18 cellular contexts compared by ENCODE assay signal in genomic region chr7:107187774-107188173, GRCh38. TPM values are rescaled to one million over a fixed set of nuclear protein-coding genes. Genes with fewer than 3 reads are reported as not detected.
A peak's percentile ranks its signal among the peaks of the same experiment; 100 is the strongest.
DNase-seq lines count a peak whose midpoint lies in the region; ATAC-seq and TF ChIP-seq lines count a peak whose summit lies in the region.
"Had no signal": no experiment of that assay in that cellular context is flagged by ENCODE, and none has a peak within 500 bp of the region (broad histone marks: within the 10 kb centered on the region; RNA-seq: fewer than 3 reads in every experiment).

No MANE protein-coding gene starts in this region.

- POLR2A ChIA-PET in activated CD8-positive, alpha-beta T cell treated with anti-CD3 and anti-CD28 coated beads for 36 hours (lab: Charles Lee): no interaction called here
- POLR2A ChIA-PET in activated CD8-positive, alpha-beta T cell treated with anti-CD3 and anti-CD28 coated beads, Interleukin-2, amount 10 ng/mL, durations not matched to agents 7 days and 5 days (lab: Charles Lee): no interaction called here

- peak overlapping the region; percentile 46 for H3K27ac Mint-ChIP-seq in activated CD8-positive, alpha-beta T cell treated with anti-CD3 and anti-CD28 coated beads for 36 hours
- no peak overlapping the region for H3K27ac Mint-ChIP-seq in activated CD8-positive, alpha-beta T cell treated with anti-CD3 and anti-CD28 coated beads, Interleukin-2, amount 10 ng/mL, durations not matched to agents 7 days and 5 days
- H3K27ac Mint-ChIP-seq in activated naive CD8-positive, alpha-beta T cell treated with anti-CD3 and anti-CD28 coated beads, Interleukin-2, amount 50 U/mL, for 24 hours: peak overlapping the region; percentile 3
- peak overlapping the region; percentile 8 for H3K27ac Mint-ChIP-seq in progenitor cell of endocrine pancreas

- WGBS in heart left ventricle, 4 donors: 67 to 75% (median 70%) methylated on average over 2 of the region's 2 CpGs

- TF ChIP-seq CTCF in activated CD8-positive, alpha-beta T cell treated with anti-CD3 and anti-CD28 coated beads for 36 hours (IDR thresholded peaks at IDR 0.05): no peak
- TF ChIP-seq CTCF in cardiac muscle cell (IDR thresholded peaks at IDR 0.05; ENCODE audit: low read depth, low read length) (no peak), heart left ventricle (IDR thresholded peaks at IDR 0.05) (no peak), progenitor cell of endocrine pancreas (IDR thresholded peaks at IDR 0.05; ENCODE audit: unreplicated experiment) (no peak)

- H3K36me3 ChIP-seq in cardiac muscle cell: peaks cover 72% of the 10 kb centered on the region
- peaks cover 0 to 100% (median 100%) of the 10 kb centered on the region in 9 donors for H3K36me3 ChIP-seq in heart left ventricle

- no peaks in the 10 kb centered on the region for H3K9me3 Mint-ChIP-seq in activated CD8-positive, alpha-beta T cell treated with anti-CD3 and anti-CD28 coated beads for 36 hours
- no peaks in the 10 kb centered on the region for H3K9me3 Mint-ChIP-seq in activated CD8-positive, alpha-beta T cell treated with anti-CD3 and anti-CD28 coated beads, Interleukin-2, amount 10 ng/mL, durations not matched to agents 7 days and 5 days (ENCODE audit: insufficient read depth)
- no peaks in the 10 kb centered on the region for H3K9me3 Mint-ChIP-seq in activated naive CD8-positive, alpha-beta T cell treated with anti-CD3 and anti-CD28 coated beads, Interleukin-2, amount 50 U/mL, for 24 hours
- H3K9me3 Mint-ChIP-seq in progenitor cell of endocrine pancreas (ENCODE audit: low read depth): no peaks in the 10 kb centered on the region

- H3K4me3 Mint-ChIP-seq in activated CD8-positive, alpha-beta T cell treated with anti-CD3 and anti-CD28 coated beads for 36 hours: no peak overlapping the region
- H3K4me3 Mint-ChIP-seq in activated CD8-positive, alpha-beta T cell treated with anti-CD3 and anti-CD28 coated beads, Interleukin-2, amount 10 ng/mL, durations not matched to agents 7 days and 5 days: no peak overlapping the region
- H3K4me3 Mint-ChIP-seq in activated naive CD8-positive, alpha-beta T cell treated with anti-CD3 and anti-CD28 coated beads, Interleukin-2, amount 50 U/mL, for 24 hours: no peak overlapping the region
- H3K4me3 Mint-ChIP-seq in progenitor cell of endocrine pancreas (ENCODE audit: low read depth): no peak overlapping the region

- H3K4me1 Mint-ChIP-seq in activated CD8-positive, alpha-beta T cell treated with anti-CD3 and anti-CD28 coated beads for 36 hours (ENCODE audit: low read depth): peaks cover 10% of the 10 kb centered on the region
- H3K4me1 Mint-ChIP-seq in activated CD8-positive, alpha-beta T cell treated with anti-CD3 and anti-CD28 coated beads, Interleukin-2, amount 10 ng/mL, durations not matched to agents 7 days and 5 days (ENCODE audit: low read depth): no peaks in the 10 kb centered on the region
- H3K4me1 Mint-ChIP-seq in activated naive CD8-positive, alpha-beta T cell treated with anti-CD3 and anti-CD28 coated beads, Interleukin-2, amount 50 U/mL, for 24 hours: peaks cover 7% of the 10 kb centered on the region
- H3K4me1 Mint-ChIP-seq in progenitor cell of endocrine pancreas (ENCODE audit: low read depth): no peaks in the 10 kb centered on the region

- H3K9me3 ChIP-seq in cardiac muscle cell (ENCODE audit: low read depth) (no peaks in the 10 kb centered on the region), heart left ventricle (no peaks in the 10 kb centered on the region)
- H3K9me3 ChIP-seq: MG63, Peyer's patch had no signal

- H3K36me3 Mint-ChIP-seq in activated CD8-positive, alpha-beta T cell treated with anti-CD3 and anti-CD28 coated beads for 36 hours (ENCODE audit: low read depth): peaks cover 33% of the 10 kb centered on the region
- peaks cover 40% of the 10 kb centered on the region for H3K36me3 Mint-ChIP-seq in activated CD8-positive, alpha-beta T cell treated with anti-CD3 and anti-CD28 coated beads, Interleukin-2, amount 10 ng/mL, durations not matched to agents 7 days and 5 days (ENCODE audit: low read depth)
- peaks cover 24% of the 10 kb centered on the region for H3K36me3 Mint-ChIP-seq in activated naive CD8-positive, alpha-beta T cell treated with anti-CD3 and anti-CD28 coated beads, Interleukin-2, amount 50 U/mL, for 24 hours (ENCODE audit: low read depth)
- H3K36me3 Mint-ChIP-seq in progenitor cell of endocrine pancreas (ENCODE audit: insufficient read depth): peaks cover 31% of the 10 kb centered on the region

- no peak for DNase-seq in activated CD8-positive, alpha-beta T cell treated with anti-CD3 and anti-CD28 coated beads for 36 hours
- no peak for DNase-seq in activated CD8-positive, alpha-beta T cell treated with anti-CD3 and anti-CD28 coated beads, Interleukin-2, amount 10 ng/mL, durations not matched to agents 7 days and 5 days
- no peak for DNase-seq in cardiac muscle cell (ENCODE audit: low read depth in 1 of 2, low spot score in 1 of 2)
- no peak for DNase-seq in heart left ventricle
- no peak for DNase-seq in activated naive CD8-positive, alpha-beta T cell treated with anti-CD3 and anti-CD28 coated beads, Interleukin-2, amount 50 U/mL, for 24 hours
- DNase-seq in progenitor cell of endocrine pancreas (ENCODE audit: low spot score, unreplicated experiment): no peak
- DNase-seq in DMS153 (lab: John Stamatoyannopoulos, UW): no peak
- no peak for DNase-seq in SKM-1 (lab: John Stamatoyannopoulos, UW; ENCODE audit: unreplicated experiment)
- DNase-seq: DMS79 treated with DMSO at 0.1 percent for 48 hours, H7, MG63, NCI-H1417, NCI-H1694 treated with DMSO at 0.1 percent for 48 hours, NCI-H2081 treated with DMSO at 0.1 percent for 48 hours, NCI-H2171 treated with DMSO at 0.1 percent for 48 hours, NCI-H524 treated with DMSO at 0.1 percent for 48 hours, Peyer's patch had no signal

- H3K4me3 ChIP-seq in cardiac muscle cell (no peak overlapping the region), heart left ventricle (no peak overlapping the region)
- H3K4me3 ChIP-seq: MG63, Peyer's patch had no signal

- no peak for TF ChIP-seq POLR2A in heart left ventricle (IDR thresholded peaks at IDR 0.05)

- H3K27me3 ChIP-seq in cardiac muscle cell: no peaks in the 10 kb centered on the region
- no peaks in the 10 kb centered on the region for H3K27me3 ChIP-seq in heart left ventricle
- H3K27me3 ChIP-seq: MG63, Peyer's patch had no signal

- intact Hi-C loops in activated CD8-positive, alpha-beta T cell treated with anti-CD3 and anti-CD28 coated beads for 36 hours (cut with micrococcal nuclease): no loop called here
- intact Hi-C loops in heart left ventricle (cut with DNase I): loop anchor here in 2 of 10 donors (10.0 kb wide), 2 partner anchors 397 to 417 kb away; partner anchors contain the start of gene BCAP29 (in 1 of the 2)

- H3K27ac ChIP-seq in cardiac muscle cell: peak overlapping the region; percentile 3
- H3K27ac ChIP-seq in heart left ventricle: no peak overlapping the region
- H3K27ac ChIP-seq: C4-2B, Peyer's patch had no signal

- ATAC-seq in activated CD8-positive, alpha-beta T cell treated with anti-CD3 and anti-CD28 coated beads for 36 hours: no peak
- no peak for ATAC-seq in activated CD8-positive, alpha-beta T cell treated with anti-CD3 and anti-CD28 coated beads, Interleukin-2, amount 10 ng/mL, durations not matched to agents 7 days and 5 days
- ATAC-seq in heart left ventricle: no peak
- ATAC-seq in activated naive CD8-positive, alpha-beta T cell treated with anti-CD3 and anti-CD28 coated beads, Interleukin-2, amount 50 U/mL, for 24 hours: no peak

- no peaks in the 10 kb centered on the region for H3K27me3 Mint-ChIP-seq in activated CD8-positive, alpha-beta T cell treated with anti-CD3 and anti-CD28 coated beads for 36 hours
- H3K27me3 Mint-ChIP-seq in activated CD8-positive, alpha-beta T cell treated with anti-CD3 and anti-CD28 coated beads, Interleukin-2, amount 10 ng/mL, durations not matched to agents 7 days and 5 days (ENCODE audit: low read depth): no peaks in the 10 kb centered on the region
- H3K27me3 Mint-ChIP-seq in activated naive CD8-positive, alpha-beta T cell treated with anti-CD3 and anti-CD28 coated beads, Interleukin-2, amount 50 U/mL, for 24 hours: no peaks in the 10 kb centered on the region
- no peaks in the 10 kb centered on the region for H3K27me3 Mint-ChIP-seq in progenitor cell of endocrine pancreas

- no peaks in the 10 kb centered on the region for H3K4me1 ChIP-seq in cardiac muscle cell (ENCODE audit: low read depth)
- peaks cover 0 to 11% (median 0%) of the 10 kb centered on the region in 12 donors for H3K4me1 ChIP-seq in heart left ventricle
- H3K4me1 ChIP-seq: Peyer's patch had no signal

- CTCF ChIA-PET in activated CD8-positive, alpha-beta T cell treated with anti-CD3 and anti-CD28 coated beads for 36 hours (lab: Charles Lee): interaction anchor here (2.4 kb wide), 1 partner anchor 14 kb away, joined by 10 read pairs; no protein-coding TSS in a partner anchor
- CTCF ChIA-PET in activated CD8-positive, alpha-beta T cell treated with anti-CD3 and anti-CD28 coated beads, Interleukin-2, amount 10 ng/mL, durations not matched to agents 7 days and 5 days (lab: Charles Lee): interaction anchor here (1.1 kb wide), 1 partner anchor 14 kb away, joined by 3 read pairs; no protein-coding TSS in a partner anchor

RNA-seq across cellular contexts. Expression of gene HBP1, which starts 19.0 kb away (rescaled TPM):
- 10 to 100 TPM; 23.8 to 30.5 TPM for total RNA-seq in activated CD8-positive, alpha-beta T cell treated with anti-CD3 and anti-CD28 coated beads for 36 hours
- total RNA-seq in activated CD8-positive, alpha-beta T cell treated with anti-CD3 and anti-CD28 coated beads, Interleukin-2, amount 10 ng/mL, durations not matched to agents 7 days and 5 days: 10 to 100 TPM; 17.2 to 17.3 TPM
- total RNA-seq in cardiac muscle cell: 55.1 and 56.0 TPM in 2 replicates
- 66.0 and 81.7 TPM in 2 replicates for polyA plus RNA-seq in cardiac muscle cell
- total RNA-seq in heart left ventricle: 10 to 100 TPM; 41.3 to 98.4 (median 60.8) TPM
- 10 to 100 TPM; 21.4 to 38.6 TPM for polyA plus RNA-seq in heart left ventricle
- 52.5 and 53.0 TPM in 2 replicates for total RNA-seq in progenitor cell of endocrine pancreas
